Comparison of ENCODE assay signal across 19 cellular contexts in genomic region chr1:105492941-105493340, GRCh38.
"Had no signal": no experiment of that assay in that cellular context is flagged by ENCODE, and none has a peak within 500 bp of the region (broad histone marks: within the 10 kb centered on the region; RNA-seq: fewer than 3 reads in every experiment).

No MANE protein-coding gene starts in this region.

- H3K4me3 Mint-ChIP-seq: activated T-cell treated with anti-CD3 and anti-CD28 coated beads, Interleukin-2, amount 50 U/mL, for 72 hours; naive thymus-derived CD8-positive, alpha-beta T cell; T-helper 1 cell treated with Interleukin-12 subunit alpha and Interleukin-12 subunit beta and Interleukin-4 antibody, amounts not matched to agents 30 μg/mL and 1 μg/mL, for 36 hours had no signal

- H3K27ac Mint-ChIP-seq: activated naive CD4-positive, alpha-beta T cell treated with anti-CD3 and anti-CD28 coated beads, Interleukin-2, amount 50 U/mL, for 72 hours; activated T-cell treated with anti-CD3 and anti-CD28 coated beads, Interleukin-2, amount 50 U/mL, for 72 hours; naive thymus-derived CD8-positive, alpha-beta T cell; T-helper 1 cell treated with Interleukin-12 subunit alpha and Interleukin-12 subunit beta and Interleukin-4 antibody, amounts not matched to agents 30 μg/mL and 1 μg/mL, for 36 hours had no signal

- H3K4me1 Mint-ChIP-seq: naive thymus-derived CD8-positive, alpha-beta T cell had no signal

- H3K27me3 Mint-ChIP-seq: naive thymus-derived CD8-positive, alpha-beta T cell had no signal

- ATAC-seq: activated naive CD4-positive, alpha-beta T cell treated with anti-CD3 and anti-CD28 coated beads, Interleukin-2, amount 50 U/mL, for 72 hours; activated T-cell treated with anti-CD3 and anti-CD28 coated beads, Interleukin-2, amount 50 U/mL, for 72 hours; naive thymus-derived CD8-positive, alpha-beta T cell; stimulated activated naive CD8-positive, alpha-beta T cell treated with anti-CD3 and anti-CD28 coated beads, Interleukin-15, Interleukin-2, amounts not matched to agents 100 U/mL and 50 U/mL, for 24 hours had no signal

- DNase-seq: activated CD4-positive, alpha-beta T cell treated with anti-CD3 and anti-CD28 coated beads, Interleukin-2, amount 50 U/mL, for 1 hour; activated CD4-positive, CD25-positive, alpha-beta regulatory T cell treated with anti-CD3 and anti-CD28 coated beads, Interleukin-2, amount 50 U/mL, for 72 hours; activated CD8-positive, alpha-beta memory T cell treated with anti-CD3 and anti-CD28 coated beads, Interleukin-2, amount 50 U/mL, for 48 hours; activated effector memory CD4-positive, alpha-beta T cell treated with anti-CD3 and anti-CD28 coated beads, Interleukin-2, amount 50 U/mL, for 16 hours; activated T-cell treated with anti-CD3 and anti-CD28 coated beads, Interleukin-2, amount 50 U/mL, for 72 hours; amniotic stem cell; caudate nucleus; dorsolateral prefrontal cortex; mesendoderm; naive thymus-derived CD8-positive, alpha-beta T cell; stimulated activated naive CD8-positive, alpha-beta T cell treated with anti-CD3 and anti-CD28 coated beads, Interleukin-15, Interleukin-2, amounts not matched to agents 100 U/mL and 50 U/mL, for 24 hours; substantia nigra; tibial artery had no signal

- H3K4me3 ChIP-seq: dorsolateral prefrontal cortex, prostate gland, right atrium auricular region, skin epidermis, tibial artery, vagina had no signal
